ENCODE assay signal across 8 cellular contexts in genomic region chr7:128530855-128531104, GRCh38. TPM values are rescaled to one million over a fixed set of nuclear protein-coding genes. Genes with fewer than 3 reads are reported as not detected.
DNase-seq lines count a peak whose midpoint lies in the region; ATAC-seq and TF ChIP-seq lines count a peak whose summit lies in the region.

No MANE protein-coding gene starts in this region.

- DNase-seq in NCI-H2227 treated with DMSO at 0.1 percent for 48 hours (lab: John Stamatoyannopoulos, UW) (peak; percentile 55), NCI-H2227 (lab: John Stamatoyannopoulos, UW; ENCODE audit: unreplicated experiment) (no peak), suprapubic skin (ENCODE audit: low spot score in 2 of 2) (peak; percentile 76 to 80), medulla oblongata (ENCODE audit: extremely low spot score) (no peak)

- H3K9me3 ChIP-seq in iPS-20b (ENCODE audit: insufficient read depth, low read depth, low read length), result no peaks in the 10 kb centered on the region
- no peaks in the 10 kb centered on the region for H3K9me3 ChIP-seq in suprapubic skin

- ATAC-seq in GM21717 (IDR thresholded peaks at IDR 0.05; ENCODE audit: unreplicated experiment), result no peak
- ATAC-seq in activated CD4-positive, CD25-positive, alpha-beta regulatory T cell treated with anti-CD3 and anti-CD28 coated beads, Interleukin-2, amount 50 U/mL, for 24 hours, result no peak

- WGBS in suprapubic skin, result no CpG with 5 or more reads among the region's 38 CpGs

- H3K27ac ChIP-seq in VCaP (peak overlapping the region; percentile 88), iPS-20b (ENCODE audit: low read length) (no peak overlapping the region), suprapubic skin (peak overlapping the region; percentile 99)

- peaks cover 12% of the 10 kb centered on the region; the same call in 1 of the 2 replicates for H3K36me3 ChIP-seq in iPS-20b (ENCODE audit: insufficient read depth, low read depth, low read length)
- peaks cover 3% of the 10 kb centered on the region for H3K36me3 ChIP-seq in suprapubic skin

- H3K9ac ChIP-seq in iPS-20b (ENCODE audit: low read depth, low read length), result peak overlapping the region; percentile 46; the same call in 1 of the 2 replicates

- no peak for TF ChIP-seq POLR2A in suprapubic skin (IDR thresholded peaks at IDR 0.05)

- no peak for TF ChIP-seq CTCF in VCaP (conservative IDR thresholded peaks at IDR 0.05)
- no peak for TF ChIP-seq CTCF in suprapubic skin (IDR thresholded peaks at IDR 0.05)

- H3K27me3 ChIP-seq in iPS-20b (ENCODE audit: insufficient read depth, low read length), result no peaks in the 10 kb centered on the region
- H3K27me3 ChIP-seq in suprapubic skin, result no peaks in the 10 kb centered on the region

- peak overlapping the region; percentile 69; the same call in 1 of the 2 replicates for H3K4me3 ChIP-seq in iPS-20b (ENCODE audit: low read length)
- peak overlapping the region; percentile 73 for H3K4me3 ChIP-seq in suprapubic skin

- TF ChIP-seq EP300 in suprapubic skin (IDR thresholded peaks at IDR 0.05), result no peak

- H3K4me1 ChIP-seq in iPS-20b (ENCODE audit: insufficient read depth, low read length) (no peaks in the 10 kb centered on the region; the same call in 1 of the 2 replicates), suprapubic skin (peaks cover 25% of the 10 kb centered on the region)

RNA-seq across cellular contexts. Expression of gene METTL2B, which starts 54.2 kb away (rescaled TPM):
- total RNA-seq in suprapubic skin, result 10 to 100 TPM; 21.2 to 26.4 (median 22.7) TPM

Comparison
In these comparisons a context has a peak if more than half of its experiments do, and no peak if none do; other contexts are left out.
1. DNase-seq: peak in NCI-H2227 treated with DMSO at 0.1 percent for 48 hours (single experiment) and suprapubic skin (2 of 2); none in NCI-H2227 (single experiment) and medulla oblongata (single experiment).